In genomic region chr11:112226062-112226921, GRCh38 we compare ENCODE assay signal across 1 cellular context.
TF ChIP-seq lines count a peak whose summit lies in the region.

Gene PTS, plus strand, starts transcription at chr11:112226428. Its CDS starts 16 bp downstream, at chr11:112226444.

TF ChIP-seq in HepG2, 621 proteins besides CTCF, POLR2A, EP300 and RAD21 (continued from another document and continues in another):
- TF ChIP-seq ZNF276 (CRISPR knock-in tag; IDR thresholded peaks at IDR 0.05; ENCODE audit: low read depth): peak; percentile 78
- TF ChIP-seq ZFP82 (CRISPR knock-in tag; IDR thresholded peaks at IDR 0.05; ENCODE audit: borderline replicate concordance): peak; percentile 71; the same call in 1 of the 2 replicates
- TF ChIP-seq ZNF567 (CRISPR knock-in tag; IDR thresholded peaks at IDR 0.05; ENCODE audit: borderline replicate concordance): 0 out of 2 replicates have a peak, but pooled peaks have one; percentile 84
- no peak for TF ChIP-seq ZNF414 (CRISPR knock-in tag; IDR thresholded peaks at IDR 0.05)
- TF ChIP-seq BHLHE40 (IDR thresholded peaks at IDR 0.05; ENCODE audit: low read length): no peak
- no peak for TF ChIP-seq ZNF790 (CRISPR knock-in tag; IDR thresholded peaks at IDR 0.05; ENCODE audit: borderline replicate concordance)
- no peak; the same call in 1 of the 2 replicates for TF ChIP-seq THAP8 (CRISPR knock-in tag; IDR thresholded peaks at IDR 0.05; ENCODE audit: borderline replicate concordance)
- TF ChIP-seq ZSCAN9 (CRISPR knock-in tag; IDR thresholded peaks at IDR 0.05; ENCODE audit: borderline replicate concordance): no peak; the same call in none of the 2 replicates
- no peak for TF ChIP-seq ZBTB7B (CRISPR knock-in tag; IDR thresholded peaks at IDR 0.05)
- TF ChIP-seq ZBTB46 (CRISPR knock-in tag; IDR thresholded peaks at IDR 0.05; ENCODE audit: borderline replicate concordance): no peak
- TF ChIP-seq ZBTB4 (CRISPR knock-in tag; IDR thresholded peaks at IDR 0.05; ENCODE audit: borderline replicate concordance): 0 out of 2 replicates have a peak, but pooled peaks have one; percentile 70
- 0 out of 2 replicates have a peak, but pooled peaks have one; percentile 37 for TF ChIP-seq ZBTB38 (CRISPR knock-in tag; IDR thresholded peaks at IDR 0.05)
- TF ChIP-seq ISX (CRISPR knock-in tag; conservative IDR thresholded peaks at IDR 0.05): 0 out of 2 replicates have a peak, but pooled peaks have one; percentile 27
- TF ChIP-seq ZSCAN5A (CRISPR knock-in tag; IDR thresholded peaks at IDR 0.05; ENCODE audit: borderline replicate concordance): no peak
- peak; percentile 40; the same call in 1 of the 2 replicates for TF ChIP-seq TIGD3 (CRISPR knock-in tag; IDR thresholded peaks at IDR 0.05; ENCODE audit: borderline replicate concordance)
- no peak for TF ChIP-seq ATF4 (CRISPR knock-in tag; IDR thresholded peaks at IDR 0.05)
- TF ChIP-seq PHF20 (CRISPR knock-in tag; IDR thresholded peaks at IDR 0.05): peak; percentile 82
- TF ChIP-seq ARHGAP35 (CRISPR knock-in tag; IDR thresholded peaks at IDR 0.05; ENCODE audit: borderline replicate concordance): peak; percentile 88; the same call in 1 of the 2 replicates
- TF ChIP-seq MAFK (conservative IDR thresholded peaks at IDR 0.05 in 1 of 2, IDR thresholded peaks at IDR 0.05 in 1 of 2; ENCODE audit: low read length in 2 of 2): no peak
- TF ChIP-seq ZNF710 (CRISPR knock-in tag; IDR thresholded peaks at IDR 0.05; ENCODE audit: borderline replicate concordance): no peak
- TF ChIP-seq ZNF275 (CRISPR knock-in tag; IDR thresholded peaks at IDR 0.05; ENCODE audit: borderline replicate concordance): no peak; the same call in 1 of the 2 replicates
- TF ChIP-seq NR2F2 (IDR thresholded peaks at IDR 0.05; ENCODE audit: borderline replicate concordance, low read depth): no peak
- peak; percentile 68; the same call in 1 of the 2 replicates for TF ChIP-seq CREB1 (IDR thresholded peaks at IDR 0.05)
- peak; percentile 79 for TF ChIP-seq CREB1 (CRISPR knock-in tag; IDR thresholded peaks at IDR 0.05)
- no peak for TF ChIP-seq DR1 (CRISPR knock-in tag; IDR thresholded peaks at IDR 0.05)
- TF ChIP-seq HHEX (CRISPR knock-in tag; IDR thresholded peaks at IDR 0.05): no peak
- TF ChIP-seq ZNF615 (CRISPR knock-in tag; IDR thresholded peaks at IDR 0.05; ENCODE audit: borderline replicate concordance): no peak
- no peak; the same call in 1 of the 2 replicates for TF ChIP-seq FOXA3 (CRISPR knock-in tag; IDR thresholded peaks at IDR 0.05)
- no peak for TF ChIP-seq E2F2 (CRISPR knock-in tag; IDR thresholded peaks at IDR 0.05; ENCODE audit: borderline replicate concordance)
- TF ChIP-seq PLRG1 (conservative IDR thresholded peaks at IDR 0.05): no peak
- peak; percentile 30; the same call in 1 of the 2 replicates for TF ChIP-seq HDAC2 (CRISPR knock-in tag; IDR thresholded peaks at IDR 0.05)
- TF ChIP-seq SMAD9 (CRISPR knock-in tag; IDR thresholded peaks at IDR 0.05): no peak; the same call in 1 of the 2 replicates
- TF ChIP-seq ZNF329 (CRISPR knock-in tag; IDR thresholded peaks at IDR 0.05; ENCODE audit: low read depth): no peak; the same call in 1 of the 2 replicates
- TF ChIP-seq KDM5A (IDR thresholded peaks at IDR 0.05; ENCODE audit: borderline replicate concordance, low read length): peak; percentile 75; the same call in 1 of the 2 replicates
- peak; percentile 11; the same call in 1 of the 2 replicates for TF ChIP-seq MIER2 (CRISPR knock-in tag; IDR thresholded peaks at IDR 0.05)
- TF ChIP-seq FOSL2 (CRISPR knock-in tag; IDR thresholded peaks at IDR 0.05): no peak; the same call in none of the 2 replicates
- no peak for TF ChIP-seq ZNF558 (CRISPR knock-in tag; IDR thresholded peaks at IDR 0.05; ENCODE audit: borderline replicate concordance)
- no peak for TF ChIP-seq FOXP1 (IDR thresholded peaks at IDR 0.05)
- TF ChIP-seq FOXP1 (CRISPR knock-in tag; IDR thresholded peaks at IDR 0.05): no peak
- TF ChIP-seq PTBP1 (IDR thresholded peaks at IDR 0.05; ENCODE audit: low read depth, low read length, poor library complexity, severe bottlenecking): no peak
- peak; percentile 40; the same call in 1 of the 2 replicates for TF ChIP-seq ZC3H4 (CRISPR knock-in tag; IDR thresholded peaks at IDR 0.05; ENCODE audit: borderline replicate concordance)
- peak; percentile 63; the same call in 1 of the 2 replicates for TF ChIP-seq KMT2A (CRISPR knock-in tag; IDR thresholded peaks at IDR 0.05)
- no peak for TF ChIP-seq ZNF577 (CRISPR knock-in tag; IDR thresholded peaks at IDR 0.05; ENCODE audit: borderline replicate concordance, low read depth)
- TF ChIP-seq ZNF260 (CRISPR knock-in tag; IDR thresholded peaks at IDR 0.05; ENCODE audit: borderline replicate concordance, low read depth): no peak
- no peak for TF ChIP-seq HDAC6 (IDR thresholded peaks at IDR 0.05; ENCODE audit: low read depth, low read length)
- 0 out of 2 replicates have a peak, but pooled peaks have one; percentile 67 for TF ChIP-seq RELA (CRISPR knock-in tag; IDR thresholded peaks at IDR 0.05)
